ENCODE assay signal across 8 cellular contexts in the genomic region with DNA sequence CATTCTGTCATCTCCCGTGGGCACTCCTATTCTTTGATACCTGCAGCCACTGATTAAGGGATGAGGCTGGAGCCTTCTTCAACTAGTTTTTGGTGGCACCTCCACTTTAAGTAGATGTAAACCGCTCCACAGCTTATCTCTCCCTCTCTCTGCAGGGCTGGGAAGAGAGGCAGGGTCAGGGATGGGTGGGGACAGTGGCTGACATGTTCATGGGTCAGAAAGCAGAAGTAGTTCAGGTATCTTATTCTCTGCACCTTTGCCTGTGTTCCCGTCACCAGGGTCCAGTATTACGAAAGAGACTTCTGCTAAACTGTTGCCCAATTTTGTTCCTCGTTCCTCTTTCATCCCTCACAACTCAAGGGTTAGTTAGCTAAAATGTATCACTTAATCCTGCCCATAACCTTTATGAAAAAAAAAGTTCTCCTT. TPM values are rescaled to one million over a fixed set of nuclear protein-coding genes. Genes with fewer than 3 reads are reported as not detected.
DNase-seq lines count a peak whose midpoint lies in the region; FAIRE-seq and TF ChIP-seq lines count a peak whose summit lies in the region.

No MANE protein-coding gene starts in this region.

- no peak overlapping the region for H3K4me3 ChIP-seq in NB4 (ENCODE audit: low read depth, low read length)
- H3K4me3 ChIP-seq in coronary artery, result no peak overlapping the region
- H3K4me3 ChIP-seq in kidney (ENCODE audit: low read length in 2 of 2), result no peak overlapping the region

- H3K27ac ChIP-seq in coronary artery (peak overlapping the region; percentile 21 to 71), kidney (ENCODE audit: low read depth in 2 of 2, low read length in 2 of 2) (no peak overlapping the region)

- TF ChIP-seq CTCF in NB4 (IDR thresholded peaks at IDR 0.05; ENCODE audit: low read depth, low read length) (no peak), coronary artery (IDR thresholded peaks at IDR 0.05) (no peak), kidney (IDR thresholded peaks at IDR 0.05; ENCODE audit: borderline replicate concordance, extremely low read depth, insufficient read depth) (no peak)

- intact Hi-C loops in kidney (cut with DNase I), result loop anchor here (5.0 to 10.0 kb wide), 2 partner anchors 176 to 368 kb away; no protein-coding TSS in a partner anchor

- H3K4me1 ChIP-seq in kidney (ENCODE audit: control insufficient read depth in 1 of 2, insufficient read depth in 1 of 2, low read depth in 1 of 2, low read length in 2 of 2), result no peaks in the 10 kb centered on the region

- DNase-seq in CD1c-positive myeloid dendritic cell (ENCODE audit: extremely low spot score) (peak; percentile 84), NB4 (ENCODE audit: low read depth) (peak; percentile 84), coronary artery (ENCODE audit: low spot score) (no peak), medulla oblongata (ENCODE audit: extremely low spot score) (peak; percentile 64), mesenteric fat pad (ENCODE audit: low spot score) (no peak), COLO829 (ENCODE audit: low spot score) (no peak), kidney (no peak)
- no peak for DNase-seq in central memory CD4-positive, alpha-beta T cell

- H3K9me3 ChIP-seq in kidney (ENCODE audit: control insufficient read depth in 1 of 2, low read length in 2 of 2), result no peaks in the 10 kb centered on the region

- H3K9ac ChIP-seq in kidney (ENCODE audit: low read length in 2 of 2), result no peak overlapping the region

- H3K36me3 ChIP-seq in kidney (ENCODE audit: control insufficient read depth in 1 of 2, insufficient read depth in 2 of 2, low read length in 2 of 2), result no peaks in the 10 kb centered on the region

- no peak for TF ChIP-seq POLR2A in NB4 (IDR thresholded peaks at IDR 0.05; ENCODE audit: extremely low read depth, insufficient read length)

- no peak for FAIRE-seq in kidney (lab: Jason Lieb, UNC)

RNA-seq across cellular contexts. Expression of a gene that starts 51.7 kb away (rescaled TPM):
- total RNA-seq in mesenteric fat pad, result 39.7 TPM
- total RNA-seq in kidney, result 31.7 TPM
- polyA plus RNA-seq in kidney (ENCODE audit: insufficient read depth, low read depth, low replicate concordance), result 9.1 TPM

Comparison
In these comparisons a context has a peak if more than half of its experiments do, and no peak if none do; other contexts are left out.
1. DNase-seq: peak in CD1c-positive myeloid dendritic cell (single experiment), NB4 (single experiment) and medulla oblongata (single experiment); none in coronary artery (single experiment), mesenteric fat pad (single experiment), central memory CD4-positive, alpha-beta T cell (single experiment), COLO829 (single experiment) and kidney (single experiment).
2. H3K27ac ChIP-seq: peak in coronary artery (2 of 2); none in kidney (0 of 2).